In the genomic region with DNA sequence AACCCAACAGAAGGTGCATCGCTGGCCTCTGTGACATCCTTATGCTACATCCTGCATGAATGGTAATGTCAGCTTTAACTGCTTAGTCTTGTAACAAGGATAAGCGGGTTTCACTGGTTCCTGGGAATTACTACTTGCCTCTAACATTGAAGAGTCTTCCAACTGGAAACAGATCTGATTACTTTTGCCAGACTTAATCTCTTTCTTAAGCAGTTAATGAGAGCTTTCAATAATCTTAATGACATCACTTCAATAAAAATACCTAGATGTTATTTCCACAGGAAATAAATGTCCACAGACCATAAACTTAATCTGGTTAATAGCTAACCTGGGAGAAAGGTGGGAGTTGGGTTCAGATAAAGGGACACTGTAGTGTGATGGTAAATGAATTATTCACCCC, we compare ENCODE assay signal across 25 cellular contexts. TPM values are rescaled to one million over a fixed set of nuclear protein-coding genes. Genes with fewer than 3 reads are reported as not detected.
DNase-seq lines count a peak whose midpoint lies in the region; ATAC-seq and TF ChIP-seq lines count a peak whose summit lies in the region.
"Had no signal": no experiment of that assay in that cellular context is flagged by ENCODE, and none has a peak within 500 bp of the region (broad histone marks: within the 10 kb centered on the region; RNA-seq: fewer than 3 reads in every experiment).

No MANE protein-coding gene starts in this region.

- H3K27me3 ChIP-seq in SK-N-SH (ENCODE audit: insufficient read depth) = no peaks in the 10 kb centered on the region
- H3K27me3 ChIP-seq in right lobe of liver = no peaks in the 10 kb centered on the region
- H3K27me3 ChIP-seq: BE2C, MG63 had no signal

- POLR2A ChIA-PET in SK-N-SH (lab: Yijun Ruan, JAX) = no interaction called here

- no peaks in the 10 kb centered on the region; the same call in 1 of the 2 replicates for H4K20me1 ChIP-seq in SK-N-SH (ENCODE audit: insufficient read depth)

- no peaks in the 10 kb centered on the region for H3K9me2 ChIP-seq in SK-N-SH

- H3K36me3 Mint-ChIP-seq in glutamatergic neuron (ENCODE audit: unreplicated experiment) = no peaks in the 10 kb centered on the region
- H3K36me3 Mint-ChIP-seq: naive B cell; stimulated activated effector memory CD8-positive, alpha-beta T cell treated with anti-CD3 and anti-CD28 coated beads, Interleukin-12 subunit alpha, Interleukin-12 subunit beta, amount 100 ng/mL, for 72 hours had no signal

- no peak for TF ChIP-seq RAD21 in SK-N-SH (IDR thresholded peaks at IDR 0.05; ENCODE audit: low read length)

- H3K4me2 ChIP-seq in SK-N-SH = peak overlapping the region; percentile 74

- CTCF ChIA-PET in SK-N-SH (lab: Yijun Ruan, JAX) = interaction anchor here (0.9 to 1.9 kb wide), 3 partner anchors 11 to 124 kb away, joined by 3 to 10 read pairs (median 4); no protein-coding TSS in a partner anchor

- peak overlapping the region; percentile 88 for H3K9ac ChIP-seq in SK-N-SH

- H3K36me3 ChIP-seq in SK-N-SH (replicated peaks in 1 of 2; ENCODE audit: control insufficient read depth in 1 of 2, insufficient read depth in 2 of 2, low read length in 1 of 2) (peaks cover 0 to 10% of the 10 kb centered on the region in 2 experiments), right lobe of liver (no peaks in the 10 kb centered on the region)
- H3K36me3 ChIP-seq: BE2C, MG63 had no signal

- H3K9me3 ChIP-seq in SK-N-SH = no peaks in the 10 kb centered on the region
- H3K9me3 ChIP-seq in right lobe of liver = no peaks in the 10 kb centered on the region
- H3K9me3 ChIP-seq: BE2C, MG63, psoas muscle had no signal

- peaks cover 90% of the 10 kb centered on the region for H3K79me2 ChIP-seq in SK-N-SH (ENCODE audit: insufficient read depth)

- no peak for TF ChIP-seq POLR2A in right lobe of liver (IDR thresholded peaks at IDR 0.05)

- H3K4me3 ChIP-seq in LNCaP clone FGC (ENCODE audit: low read depth, low read length) = no peak overlapping the region
- H3K4me3 ChIP-seq in SK-N-SH (ENCODE audit: low read depth in 2 of 2, low read length in 1 of 2) = peak overlapping the region; percentile 51 to 64; a peak in 3 of 4 replicates
- no peak overlapping the region for H3K4me3 ChIP-seq in retinal pigment epithelial cell (ENCODE audit: low read length)
- H3K4me3 ChIP-seq in right lobe of liver = no peak overlapping the region
- H3K4me3 ChIP-seq: MG63, psoas muscle had no signal

- no peak overlapping the region for H3K27ac Mint-ChIP-seq in glutamatergic neuron (ENCODE audit: unreplicated experiment)
- H3K27ac Mint-ChIP-seq: activated B cell treated with CpG ODN at 0.5 μM for 24 hours; activated naive CD8-positive, alpha-beta T cell treated with anti-CD3 and anti-CD28 coated beads for 36 hours; activated T-cell treated with anti-CD3 and anti-CD28 coated beads, Interleukin-2, amount 50 U/mL, for 24 hours; stimulated activated effector memory CD8-positive, alpha-beta T cell treated with anti-CD3 and anti-CD28 coated beads, Interleukin-12 subunit alpha, Interleukin-12 subunit beta, amount 100 ng/mL, for 72 hours had no signal

- peak overlapping the region; percentile 44 to 99; a peak in 3 of 4 replicates for H3K27ac ChIP-seq in SK-N-SH (ENCODE audit: low read depth in 2 of 2, low read length in 1 of 2)
- no peak overlapping the region for H3K27ac ChIP-seq in right lobe of liver
- H3K27ac ChIP-seq: psoas muscle had no signal

- peaks cover 17% of the 10 kb centered on the region for H3F3A ChIP-seq in SK-N-SH (replicated peaks; ENCODE audit: insufficient read depth)

- ATAC-seq in HG03139 (IDR thresholded peaks at IDR 0.05; ENCODE audit: unreplicated experiment) = no peak
- no peak for ATAC-seq in right lobe of liver
- ATAC-seq: HCT116; psoas muscle; stimulated activated effector memory CD8-positive, alpha-beta T cell treated with anti-CD3 and anti-CD28 coated beads, Interleukin-12 subunit alpha, Interleukin-12 subunit beta, amount 100 ng/mL, for 72 hours had no signal

- no peaks in the 10 kb centered on the region for H3K27me3 Mint-ChIP-seq in glutamatergic neuron (ENCODE audit: unreplicated experiment)
- H3K27me3 Mint-ChIP-seq: activated T-cell treated with anti-CD3 and anti-CD28 coated beads, Interleukin-2, amount 50 U/mL, for 24 hours had no signal

- WGBS in SK-N-SH (ENCODE audit: low lambda C conversion rate) = 85% methylated on average over 2 of the region's 2 CpGs
- 83% methylated on average over 2 of the region's 2 CpGs for WGBS in right lobe of liver (ENCODE audit: insufficient coverage, low coverage, low lambda C conversion rate, missing lambda C conversion rate)

- H3K4me1 ChIP-seq in SK-N-SH (ENCODE audit: control insufficient read depth in 1 of 2, insufficient read depth in 2 of 2, low read depth in 1 of 2, low read length in 1 of 2) (peaks cover 4 to 19% of the 10 kb centered on the region in 2 experiments; a peak in 3 of 4 replicates), right lobe of liver (no peaks in the 10 kb centered on the region)
- H3K4me1 ChIP-seq: psoas muscle had no signal

- DNase-seq in LNCaP clone FGC (ENCODE audit: low read depth) = peak; percentile 80
- DNase-seq in SK-N-SH = no peak
- peak; percentile 46 for DNase-seq in kidney glomerular epithelial cell (lab: John Stamatoyannopoulos, UW)
- peak; percentile 80 for DNase-seq in retinal pigment epithelial cell (ENCODE audit: low read depth)
- no peak for DNase-seq in right lobe of liver
- no peak for DNase-seq in NCI-H446 (lab: John Stamatoyannopoulos, UW)
- DNase-seq in glutamatergic neuron = no peak
- DNase-seq: activated B cell treated with CpG ODN at 0.5 μM for 24 hours; activated CD4-positive, alpha-beta T cell treated with anti-CD3 and anti-CD28 coated beads, Interleukin-2, amount 50 U/mL, for 1 hour; activated gamma-delta T cell; activated naive CD8-positive, alpha-beta T cell treated with anti-CD3 and anti-CD28 coated beads for 36 hours; activated T-cell treated with anti-CD3 and anti-CD28 coated beads, Interleukin-2, amount 50 U/mL, for 24 hours; aorta; BE2C; effector CD4-positive, alpha-beta T cell; MG63; naive B cell; NCI-H1930; NCI-H69; occipital lobe; psoas muscle had no signal

- intact Hi-C loops in right lobe of liver (cut with DNase I) = no loop called here

- H3K4me1 Mint-ChIP-seq in glutamatergic neuron (ENCODE audit: low read depth, unreplicated experiment) = peaks cover 11% of the 10 kb centered on the region

- no peaks in the 10 kb centered on the region for H3K9me3 Mint-ChIP-seq in glutamatergic neuron (ENCODE audit: unreplicated experiment)
- H3K9me3 Mint-ChIP-seq: activated B cell treated with CpG ODN at 0.5 μM for 24 hours; activated naive CD8-positive, alpha-beta T cell treated with anti-CD3 and anti-CD28 coated beads for 36 hours; activated T-cell treated with anti-CD3 and anti-CD28 coated beads, Interleukin-2, amount 50 U/mL, for 24 hours; naive B cell; stimulated activated effector memory CD8-positive, alpha-beta T cell treated with anti-CD3 and anti-CD28 coated beads, Interleukin-12 subunit alpha, Interleukin-12 subunit beta, amount 100 ng/mL, for 72 hours had no signal

- no peak overlapping the region for H2AFZ ChIP-seq in SK-N-SH (ENCODE audit: low read depth)

- TF ChIP-seq CTCF in LNCaP clone FGC (IDR thresholded peaks at IDR 0.05; ENCODE audit: control insufficient read depth, extremely low read depth, insufficient read depth) (no peak), SK-N-SH (IDR thresholded peaks at IDR 0.05) (no peak), retinal pigment epithelial cell (conservative IDR thresholded peaks at IDR 0.05; ENCODE audit: low read depth, low read length) (no peak), right lobe of liver (IDR thresholded peaks at IDR 0.05) (no peak), glutamatergic neuron (IDR thresholded peaks at IDR 0.05; ENCODE audit: partially characterized antibody, unreplicated experiment) (no peak)

- H3K4me3 Mint-ChIP-seq in glutamatergic neuron (ENCODE audit: unreplicated experiment) = no peak overlapping the region
- H3K4me3 Mint-ChIP-seq: activated B cell treated with CpG ODN at 0.5 μM for 24 hours; activated naive CD8-positive, alpha-beta T cell treated with anti-CD3 and anti-CD28 coated beads for 36 hours; activated T-cell treated with anti-CD3 and anti-CD28 coated beads, Interleukin-2, amount 50 U/mL, for 24 hours; naive B cell; stimulated activated effector memory CD8-positive, alpha-beta T cell treated with anti-CD3 and anti-CD28 coated beads, Interleukin-12 subunit alpha, Interleukin-12 subunit beta, amount 100 ng/mL, for 72 hours had no signal

- TF ChIP-seq EP300 in SK-N-SH (IDR thresholded peaks at IDR 0.05; ENCODE audit: borderline replicate concordance in 1 of 2, low read depth in 1 of 2, low read length in 1 of 2) = no peak

TF ChIP-seq in SK-N-SH, 30 proteins besides CTCF, POLR2A, EP300 and RAD21 (continues in another document):
- TF ChIP-seq TAF1 (IDR thresholded peaks at IDR 0.05; ENCODE audit: borderline replicate concordance, low read depth, low read length) = no peak
- no peak; the same call in 1 of the 2 replicates for TF ChIP-seq POLR2AphosphoS5 (IDR thresholded peaks at IDR 0.05; ENCODE audit: low read depth, low read length)
- TF ChIP-seq, protein P1, sequence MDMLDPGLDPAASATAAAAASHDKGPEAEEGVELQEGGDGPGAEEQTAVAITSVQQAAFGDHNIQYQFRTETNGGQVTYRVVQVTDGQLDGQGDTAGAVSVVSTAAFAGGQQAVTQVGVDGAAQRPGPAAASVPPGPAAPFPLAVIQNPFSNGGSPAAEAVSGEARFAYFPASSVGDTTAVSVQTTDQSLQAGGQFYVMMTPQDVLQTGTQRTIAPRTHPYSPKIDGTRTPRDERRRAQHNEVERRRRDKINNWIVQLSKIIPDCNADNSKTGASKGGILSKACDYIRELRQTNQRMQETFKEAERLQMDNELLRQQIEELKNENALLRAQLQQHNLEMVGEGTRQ (IDR thresholded peaks at IDR 0.05; ENCODE audit: borderline replicate concordance, low read depth, low read length) = no peak
- TF ChIP-seq, protein P2, sequence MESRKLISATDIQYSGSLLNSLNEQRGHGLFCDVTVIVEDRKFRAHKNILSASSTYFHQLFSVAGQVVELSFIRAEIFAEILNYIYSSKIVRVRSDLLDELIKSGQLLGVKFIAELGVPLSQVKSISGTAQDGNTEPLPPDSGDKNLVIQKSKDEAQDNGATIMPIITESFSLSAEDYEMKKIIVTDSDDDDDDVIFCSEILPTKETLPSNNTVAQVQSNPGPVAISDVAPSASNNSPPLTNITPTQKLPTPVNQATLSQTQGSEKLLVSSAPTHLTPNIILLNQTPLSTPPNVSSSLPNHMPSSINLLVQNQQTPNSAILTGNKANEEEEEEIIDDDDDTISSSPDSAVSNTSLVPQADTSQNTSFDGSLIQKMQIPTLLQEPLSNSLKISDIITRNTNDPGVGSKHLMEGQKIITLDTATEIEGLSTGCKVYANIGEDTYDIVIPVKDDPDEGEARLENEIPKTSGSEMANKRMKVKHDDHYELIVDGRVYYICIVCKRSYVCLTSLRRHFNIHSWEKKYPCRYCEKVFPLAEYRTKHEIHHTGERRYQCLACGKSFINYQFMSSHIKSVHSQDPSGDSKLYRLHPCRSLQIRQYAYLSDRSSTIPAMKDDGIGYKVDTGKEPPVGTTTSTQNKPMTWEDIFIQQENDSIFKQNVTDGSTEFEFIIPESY (IDR thresholded peaks at IDR 0.05; ENCODE audit: borderline replicate concordance, low read depth) = no peak

RNA-seq across cellular contexts. Expression of a gene that starts 44.0 kb away (rescaled TPM):
- polyA plus RNA-seq in SK-N-SH (2012; rRNA removed) = 9.1 and 10.5 TPM in 2 replicates
- 8.4 and 10.0 TPM in 2 replicates for polyA plus RNA-seq in SK-N-SH (2012; cell fraction: cytosol; rRNA removed)
- polyA plus RNA-seq in SK-N-SH (2012; cell fraction: nucleus; rRNA removed) = 23.3 and 34.7 TPM in 2 replicates
- total RNA-seq in right lobe of liver (1 to 10 TPM; 1.1 to 6.8 (median 3.1) TPM), glutamatergic neuron (ENCODE audit: unreplicated experiment) (1.1 TPM)
- total RNA-seq: G401 had no signal

Comparison
In these comparisons a context has a peak if more than half of its experiments do, and no peak if none do; other contexts are left out.
1. DNase-seq: peak in LNCaP clone FGC (single experiment), kidney glomerular epithelial cell (single experiment) and retinal pigment epithelial cell (single experiment); none in SK-N-SH (single experiment), right lobe of liver (0 of 3), NCI-H446 (0 of 2) and glutamatergic neuron (single experiment).
2. H3K4me3 ChIP-seq: peak in SK-N-SH (2 of 2); none in LNCaP clone FGC (single experiment), retinal pigment epithelial cell (single experiment) and right lobe of liver (0 of 3).
3. H3K27ac ChIP-seq: peak in SK-N-SH (2 of 2); none in right lobe of liver (0 of 3).